1 cellular context compared by ENCODE assay signal in genomic region chr1:3679799-3680453, GRCh38.
TF ChIP-seq lines count a peak whose summit lies in the region.

No MANE protein-coding gene starts in this region.

TF ChIP-seq in H1, 55 proteins besides CTCF, POLR2A, EP300 and RAD21:
- TF ChIP-seq CHD7 (IDR thresholded peaks at IDR 0.05; ENCODE audit: insufficient replicate concordance, low read length) (no peak), SP4 (IDR thresholded peaks at IDR 0.05; ENCODE audit: low read length) (no peak), SAP30 (IDR thresholded peaks at IDR 0.05; ENCODE audit: insufficient read depth, insufficient replicate concordance, low read length) (no peak), JUND (IDR thresholded peaks at IDR 0.05; ENCODE audit: low read length) (no peak)
TF ChIP-seq in H1: peak in this region for 0.
